In genomic region chr19:51469162-51469561, GRCh38 we compare ENCODE assay signal across 1 cellular context.
TF ChIP-seq lines count a peak whose summit lies in the region.

No MANE protein-coding gene starts in this region.

TF ChIP-seq in K562, 482 proteins besides CTCF, POLR2A, EP300 and RAD21 (continues in another document):
- TF ChIP-seq MYC (IDR thresholded peaks at IDR 0.05; ENCODE audit: low read depth, low read length): peak; percentile 79
- TF ChIP-seq MYC (CRISPR knock-in tag; IDR thresholded peaks at IDR 0.05; ENCODE audit: borderline replicate concordance, low read depth): no peak; the same call in 1 of the 2 replicates
- no peak for TF ChIP-seq HMGXB4 (CRISPR knock-in tag; IDR thresholded peaks at IDR 0.05)
- TF ChIP-seq XRCC5 (IDR thresholded peaks at IDR 0.05; ENCODE audit: low read depth, low read length): no peak
- TF ChIP-seq ILF3 (IDR thresholded peaks at IDR 0.05; ENCODE audit: borderline replicate concordance): no peak
- TF ChIP-seq TRIM28 (IDR thresholded peaks at IDR 0.05): peak; percentile 22; the same call in 1 of the 2 replicates
- TF ChIP-seq BMI1 (IDR thresholded peaks at IDR 0.05; ENCODE audit: low read length): no peak
- no peak for TF ChIP-seq NR2F6 (CRISPR knock-in tag; IDR thresholded peaks at IDR 0.05)
- no peak for TF ChIP-seq ZNF146 (CRISPR knock-in tag; IDR thresholded peaks at IDR 0.05; ENCODE audit: unreplicated experiment)
- TF ChIP-seq ZNF507 (tag; conservative IDR thresholded peaks at IDR 0.05): no peak
- no peak for TF ChIP-seq DLX4 (CRISPR knock-in tag; IDR thresholded peaks at IDR 0.05)
- no peak for TF ChIP-seq ZKSCAN1 (IDR thresholded peaks at IDR 0.05; ENCODE audit: low read depth, low read length)
- TF ChIP-seq RAD51 (IDR thresholded peaks at IDR 0.05; ENCODE audit: borderline replicate concordance, low read depth): no peak
- no peak for TF ChIP-seq CXXC5 (CRISPR knock-in tag; IDR thresholded peaks at IDR 0.05)
- TF ChIP-seq MAFK (IDR thresholded peaks at IDR 0.05; ENCODE audit: low read length): no peak
- no peak for TF ChIP-seq CHD4 (IDR thresholded peaks at IDR 0.05; ENCODE audit: insufficient read depth, insufficient replicate concordance, low read depth, low read length, poor library complexity, severe bottlenecking)
- TF ChIP-seq HNRNPUL1 (IDR thresholded peaks at IDR 0.05; ENCODE audit: low read length): no peak
- TF ChIP-seq THRA (IDR thresholded peaks at IDR 0.05): no peak
- TF ChIP-seq KLF6 (CRISPR knock-in tag; IDR thresholded peaks at IDR 0.05; ENCODE audit: borderline replicate concordance): no peak
- no peak for TF ChIP-seq MEIS2 (IDR thresholded peaks at IDR 0.05; ENCODE audit: partially characterized antibody)
- TF ChIP-seq NUFIP1 (IDR thresholded peaks at IDR 0.05; ENCODE audit: partially characterized antibody): no peak
- no peak for TF ChIP-seq ZBED1 (IDR thresholded peaks at IDR 0.05)
- peak; percentile 33; the same call in 1 of the 2 replicates for TF ChIP-seq DMBX1 (CRISPR knock-in tag; IDR thresholded peaks at IDR 0.05; ENCODE audit: borderline replicate concordance)
- 0 out of 4 replicates have a peak, but pooled peaks of 1 of the 2 experiments have one; percentile 46 for TF ChIP-seq UBTF (IDR thresholded peaks at IDR 0.05; ENCODE audit: borderline replicate concordance in 1 of 2, low read depth in 2 of 2, low read length in 2 of 2)
- no peak for TF ChIP-seq BDP1 (IDR thresholded peaks at IDR 0.05; ENCODE audit: insufficient read depth, insufficient read length)
- no peak for TF ChIP-seq SAP30 (IDR thresholded peaks at IDR 0.05; ENCODE audit: borderline replicate concordance, insufficient read depth, low read depth, low read length, poor library complexity, severe bottlenecking)
- peak; percentile 66 to 77 for TF ChIP-seq E2F6 (IDR thresholded peaks at IDR 0.05; ENCODE audit: borderline replicate concordance in 1 of 2, extremely low read depth in 1 of 2, insufficient read depth in 1 of 2, insufficient read length in 1 of 2, low read depth in 1 of 2, low read length in 1 of 2, poor library complexity in 1 of 2, severe bottlenecking in 1 of 2)
- TF ChIP-seq FOXP4 (CRISPR knock-in tag; IDR thresholded peaks at IDR 0.05; ENCODE audit: borderline replicate concordance): no peak
- TF ChIP-seq RHOXF2B (CRISPR knock-in tag; conservative IDR thresholded peaks at IDR 0.05): no peak
- peak; percentile 9 for TF ChIP-seq SMAD1 (IDR thresholded peaks at IDR 0.05; ENCODE audit: low read depth, low read length, partially characterized antibody)
- TF ChIP-seq USF1 (CRISPR knock-in tag; IDR thresholded peaks at IDR 0.05): peak; percentile 52
- no peak for TF ChIP-seq TBL1XR1 (IDR thresholded peaks at IDR 0.05; ENCODE audit: low read length in 2 of 2)
- peak in 1 of 2 experiments; percentile 26; a peak in 2 of 4 replicates for TF ChIP-seq HDAC1 (IDR thresholded peaks at IDR 0.05)
- no peak for TF ChIP-seq CCNT2 (IDR thresholded peaks at IDR 0.05; ENCODE audit: borderline replicate concordance, extremely low read depth, insufficient read length, low read depth, low read length)
- TF ChIP-seq RFX1 (IDR thresholded peaks at IDR 0.05): no peak
- peak; percentile 17 for TF ChIP-seq TAF1 (IDR thresholded peaks at IDR 0.05; ENCODE audit: control insufficient read depth, extremely low read depth, insufficient read depth, low read length, severe bottlenecking)
- peak in 1 of 2 experiments; percentile 4; a peak in 1 of 4 replicates for TF ChIP-seq SIN3A (IDR thresholded peaks at IDR 0.05; ENCODE audit: borderline replicate concordance in 2 of 2, control insufficient read depth in 1 of 2, low read depth in 2 of 2, low read length in 2 of 2)
- peak; percentile 33; the same call in 1 of the 2 replicates for TF ChIP-seq ZNF316 (IDR thresholded peaks at IDR 0.05)
- TF ChIP-seq ELF4 (CRISPR knock-in tag; IDR thresholded peaks at IDR 0.05): no peak
- no peak for TF ChIP-seq NR2C2 (CRISPR knock-in tag; IDR thresholded peaks at IDR 0.05)
- no peak for TF ChIP-seq NR2C2 (tag; IDR thresholded peaks at IDR 0.05)
- TF ChIP-seq FIP1L1 (IDR thresholded peaks at IDR 0.05; ENCODE audit: low read depth, low read length, poor library complexity, severe bottlenecking): no peak
- TF ChIP-seq SNRNP70 (optimal IDR thresholded peaks at IDR 0.05; ENCODE audit: low read depth, low read length): no peak
- no peak for TF ChIP-seq SRSF7 (optimal IDR thresholded peaks at IDR 0.05; ENCODE audit: low read depth, low read length)
- 0 out of 2 replicates have a peak, but pooled peaks have one; percentile 16 for TF ChIP-seq ZNF76 (CRISPR knock-in tag; IDR thresholded peaks at IDR 0.05; ENCODE audit: borderline replicate concordance)
